9 cellular contexts compared by ENCODE assay signal in the genomic region with DNA sequence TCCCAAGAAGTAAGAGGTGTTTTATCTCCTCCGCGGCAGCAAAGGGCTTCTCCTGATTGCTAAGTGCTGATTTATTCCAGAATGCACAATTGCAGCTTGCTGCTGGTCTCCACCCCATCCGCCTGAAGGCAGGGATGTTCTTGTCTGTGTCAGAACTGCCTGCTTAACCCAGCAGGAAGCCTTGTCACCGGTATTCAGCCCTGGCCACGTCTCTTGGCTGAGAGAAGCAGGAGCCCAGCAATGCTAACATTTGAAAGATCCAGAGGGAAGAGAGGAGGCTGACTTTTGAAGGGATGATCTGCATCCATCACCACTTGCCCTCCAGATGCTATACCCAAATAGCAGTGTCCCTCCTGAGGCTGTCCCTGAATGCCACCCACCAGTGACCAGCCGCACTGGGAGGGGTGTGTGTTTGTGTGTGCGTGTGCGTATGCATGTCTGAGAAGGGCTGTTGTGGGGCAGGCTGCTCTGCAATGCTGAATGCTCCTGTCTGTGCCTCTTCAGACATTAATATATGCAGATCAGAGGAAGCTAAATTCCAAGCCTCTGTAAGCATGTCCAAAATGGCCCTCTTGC. TPM values are rescaled to one million over a fixed set of nuclear protein-coding genes. Genes with fewer than 3 reads are reported as not detected.
DNase-seq lines count a peak whose midpoint lies in the region; ATAC-seq and TF ChIP-seq lines count a peak whose summit lies in the region.
"Had no signal": no experiment of that assay in that cellular context is flagged by ENCODE, and none has a peak within 500 bp of the region (broad histone marks: within the 10 kb centered on the region; RNA-seq: fewer than 3 reads in every experiment).

No MANE protein-coding gene starts in this region.

- H3K36me3 ChIP-seq in ascending aorta (no peaks in the 10 kb centered on the region), right lobe of liver (no peaks in the 10 kb centered on the region), transverse colon (no peaks in the 10 kb centered on the region), aorta (ENCODE audit: control insufficient read depth in 1 of 2, insufficient read depth in 2 of 2, low read length in 1 of 2) (no peaks in the 10 kb centered on the region)

- DNase-seq in activated gamma-delta T cell treated with Interleukin-2 at 50 U/mL for 16 hours (peak; percentile 41), activated gamma-delta T cell (lab: John Stamatoyannopoulos, UW) (no peak), ascending aorta (ENCODE audit: low spot score in 2 of 2) (no peak), right lobe of liver (peak in 1 of 3 donors; percentile 44), transverse colon (peak; percentile 24), aorta (no peak)
- no peak for DNase-seq in NK-92 treated with Interleukin-12 subunit alpha and Interleukin-12 subunit beta, amount 100 ng/mL, for 24 hours (lab: John Stamatoyannopoulos, UW)

- TF ChIP-seq CTCF in ascending aorta (IDR thresholded peaks at IDR 0.05) (no peak), right lobe of liver (IDR thresholded peaks at IDR 0.05) (no peak), transverse colon (IDR thresholded peaks at IDR 0.05) (no peak)

- no peaks in the 10 kb centered on the region for H3K27me3 ChIP-seq in ascending aorta
- no peaks in the 10 kb centered on the region for H3K27me3 ChIP-seq in right lobe of liver
- H3K27me3 ChIP-seq in transverse colon, result peaks cover 15% of the 10 kb centered on the region
- H3K27me3 ChIP-seq in aorta (ENCODE audit: control insufficient read depth in 1 of 2, insufficient read depth in 2 of 2, low read length in 1 of 2), result no peaks in the 10 kb centered on the region

- peak overlapping the region; percentile 9 to 51 for H3K4me3 ChIP-seq in ascending aorta
- H3K4me3 ChIP-seq in right lobe of liver, result no peak overlapping the region
- peak overlapping the region in 1 of 4 donors; percentile 30 for H3K4me3 ChIP-seq in transverse colon
- H3K4me3 ChIP-seq in aorta (ENCODE audit: low read length in 2 of 2), result no peak overlapping the region

- 65% methylated on average over 4 of the region's 8 CpGs for WGBS in right lobe of liver (ENCODE audit: insufficient coverage, low coverage, low lambda C conversion rate, missing lambda C conversion rate)
- 53% methylated on average over 8 of the region's 8 CpGs; no CpG with 5 or more reads in 1 of the 2 donors for WGBS in transverse colon (ENCODE audit: low coverage in 1 of 2), 2 donors
- 42 to 47% methylated on average over 8 of the region's 8 CpGs for WGBS in aorta, 2 donors

- intact Hi-C loops in ascending aorta (cut with DNase I), result no loop called here
- intact Hi-C loops in right lobe of liver (cut with DNase I), result no loop called here
- intact Hi-C loops in transverse colon (cut with DNase I; ENCODE audit: low total_unique reads), result no loop called here
- intact Hi-C loops in aorta (cut with DNase I), result no loop called here

- H3K9me3 ChIP-seq in ascending aorta, result no peaks in the 10 kb centered on the region
- no peaks in the 10 kb centered on the region for H3K9me3 ChIP-seq in right lobe of liver
- H3K9me3 ChIP-seq in transverse colon, result no peaks in the 10 kb centered on the region
- H3K9me3 ChIP-seq in aorta (ENCODE audit: control insufficient read depth, low read length), result no peaks in the 10 kb centered on the region

- in situ Hi-C loops in transverse colon (cut with MboI; ENCODE audit: low pct_ligation_motif_present in 1 of 4, low pct_unique_long_range_greater_than_20kb in 1 of 4, low sequenced_read_pairs in 3 of 4), result no loop called here

- ATAC-seq in right lobe of liver (no peak), aorta (ENCODE audit: low FRiP score) (no peak), GM21526 (IDR thresholded peaks at IDR 0.05; ENCODE audit: low FRiP score, unreplicated experiment) (no peak)

- no peak for TF ChIP-seq EP300 in transverse colon (IDR thresholded peaks at IDR 0.05; ENCODE audit: low read depth)

- TF ChIP-seq POLR2A in right lobe of liver (IDR thresholded peaks at IDR 0.05) (no peak), transverse colon (IDR thresholded peaks at IDR 0.05) (no peak)

- no peaks in the 10 kb centered on the region for H3K4me1 ChIP-seq in ascending aorta
- H3K4me1 ChIP-seq in right lobe of liver, result peaks cover 0 to 66% (median 35%) of the 10 kb centered on the region in 4 donors
- H3K4me1 ChIP-seq in transverse colon, result peaks cover 0 to 10% (median 0%) of the 10 kb centered on the region in 4 donors
- H3K4me1 ChIP-seq in aorta (ENCODE audit: control insufficient read depth in 1 of 2, insufficient read depth in 2 of 2, low read length in 2 of 2), result no peaks in the 10 kb centered on the region

- H3K27ac ChIP-seq in ascending aorta (no peak overlapping the region), right lobe of liver (peak overlapping the region; percentile 20 to 94 (median 82)), transverse colon (no peak overlapping the region), aorta (ENCODE audit: low read depth in 1 of 2, low read length in 2 of 2) (no peak overlapping the region)
- H3K27ac ChIP-seq: C4-2B had no signal

RNA-seq across cellular contexts. Expression of a gene that starts 4.0 kb away (rescaled TPM):
- total RNA-seq in ascending aorta, result not detected
- total RNA-seq in right lobe of liver, result 1 to 10 TPM; 1.0 to 4.9 (median 1.5) TPM
- 10 to 100 TPM in 1 of 4 donors, 1 to 10 TPM in 3; 2.2 to 11.6 (median 6.5) TPM for total RNA-seq in transverse colon
- 1 to 10 TPM in 1 of 2 donors, under 1 TPM in 1; 0.45 to 1.3 TPM for total RNA-seq in aorta
- polyA plus RNA-seq in aorta, result 1 to 10 TPM in 1 of 2 donors, not detected in 1; 1.6 TPM

Comparison
In these comparisons a context has a peak if more than half of its experiments do, and no peak if none do; other contexts are left out.
1. DNase-seq: peak in activated gamma-delta T cell treated with Interleukin-2 at 50 U/mL for 16 hours (single experiment) and transverse colon (single experiment); none in activated gamma-delta T cell (single experiment), ascending aorta (0 of 2), aorta (0 of 2) and NK-92 treated with Interleukin-12 subunit alpha and Interleukin-12 subunit beta, amount 100 ng/mL, for 24 hours (single experiment).
2. H3K27ac ChIP-seq: peak in right lobe of liver (3 of 3); none in ascending aorta (0 of 2), transverse colon (0 of 4) and aorta (0 of 2).
3. H3K4me3 ChIP-seq: peak in ascending aorta (2 of 2); none in right lobe of liver (0 of 3) and aorta (0 of 2).